Comparison of ENCODE assay signal across 17 cellular contexts in genomic region chr10:79273603-79274002, GRCh38.
DNase-seq lines count a peak whose midpoint lies in the region; ATAC-seq and TF ChIP-seq lines count a peak whose summit lies in the region.
"Had no signal": no experiment of that assay in that cellular context is flagged by ENCODE, and none has a peak within 500 bp of the region (broad histone marks: within the 10 kb centered on the region; RNA-seq: fewer than 3 reads in every experiment).

No MANE protein-coding gene starts in this region.

- TF ChIP-seq POLR2A in prostate gland (IDR thresholded peaks at IDR 0.05): no peak

- peaks cover 19% of the 10 kb centered on the region for H3K36me3 Mint-ChIP-seq in activated T-cell treated with anti-CD3 and anti-CD28 coated beads, Interleukin-2, amount 50 U/mL, for 24 hours (ENCODE audit: low read depth)

- H3K4me3 Mint-ChIP-seq in activated T-cell treated with anti-CD3 and anti-CD28 coated beads, Interleukin-2, amount 50 U/mL, for 24 hours: no peak overlapping the region
- H3K4me3 Mint-ChIP-seq: activated naive CD8-positive, alpha-beta T cell had no signal

- ATAC-seq in Right ventricle myocardium superior (ENCODE audit: poor library complexity): peak; percentile 4
- ATAC-seq in GM21423 (IDR thresholded peaks at IDR 0.05; ENCODE audit: unreplicated experiment): no peak
- ATAC-seq: stimulated activated naive CD8-positive, alpha-beta T cell treated with anti-CD3 and anti-CD28 coated beads, Interleukin-15, Interleukin-2, amounts not matched to agents 100 U/mL and 50 U/mL, for 24 hours had no signal

- H3K27me3 Mint-ChIP-seq in activated T-cell treated with anti-CD3 and anti-CD28 coated beads, Interleukin-2, amount 50 U/mL, for 24 hours: no peaks in the 10 kb centered on the region
- H3K27me3 Mint-ChIP-seq: activated naive CD8-positive, alpha-beta T cell had no signal

- H3K4me1 ChIP-seq in prostate gland (replicated peaks) (peaks cover 21% of the 10 kb centered on the region), urinary bladder (ENCODE audit: insufficient read depth) (peaks cover 3% of the 10 kb centered on the region)

- intact Hi-C loops in Right ventricle myocardium superior (cut with DNase I): no loop called here
- intact Hi-C loops in prostate gland (cut with DNase I): loop anchor here (5.0 kb wide), 1 partner anchor 51 kb away; no protein-coding TSS in a partner anchor

- H3K27ac Mint-ChIP-seq in activated T-cell treated with anti-CD3 and anti-CD28 coated beads, Interleukin-2, amount 50 U/mL, for 24 hours: no peak overlapping the region
- H3K27ac Mint-ChIP-seq: activated naive CD8-positive, alpha-beta T cell had no signal

- WGBS in prostate gland: 47% methylated on average over 10 of the region's 10 CpGs
- WGBS in urinary bladder: 46% methylated on average over 10 of the region's 10 CpGs

- peak; percentile 70 for DNase-seq in DMS 273 (lab: John Stamatoyannopoulos, UW; ENCODE audit: unreplicated experiment)
- DNase-seq in DMS 273 treated with DMSO at 0.1 percent for 48 hours (lab: John Stamatoyannopoulos, UW): no peak
- DNase-seq in Right ventricle myocardium superior: peak; percentile 71
- no peak for DNase-seq in prostate gland (ENCODE audit: low spot score)
- DNase-seq in activated T-cell treated with anti-CD3 and anti-CD28 coated beads, Interleukin-2, amount 50 U/mL, for 24 hours: no peak
- no peak for DNase-seq in GM10266 (ENCODE audit: extremely low spot score)
- DNase-seq: effector CD8-positive, alpha-beta T cell; NCI-H226; PC-3; stimulated activated CD4-positive, alpha-beta T cell treated with anti-CD3 and anti-CD28 coated beads, Interleukin-4, amount 100 ng/mL, for 4 hours; stimulated activated naive CD8-positive, alpha-beta T cell treated with anti-CD3 and anti-CD28 coated beads, Interleukin-15, Interleukin-2, amounts not matched to agents 100 U/mL and 50 U/mL, for 24 hours had no signal

- TF ChIP-seq CTCF in prostate gland (IDR thresholded peaks at IDR 0.05) (no peak), GM10266 (IDR thresholded peaks at IDR 0.05; ENCODE audit: control insufficient read depth, insufficient read depth, low read depth, missing control alignments) (no peak)

- H3K36me3 ChIP-seq in prostate gland (peaks cover 0 to 7% of the 10 kb centered on the region in 2 donors), urinary bladder (ENCODE audit: insufficient read depth) (no peaks in the 10 kb centered on the region)

- no peaks in the 10 kb centered on the region for H3K9me3 Mint-ChIP-seq in activated T-cell treated with anti-CD3 and anti-CD28 coated beads, Interleukin-2, amount 50 U/mL, for 24 hours

- H3K27me3 ChIP-seq in prostate gland (replicated peaks; ENCODE audit: insufficient read depth): no peaks in the 10 kb centered on the region
- H3K27me3 ChIP-seq: left lung had no signal

- peaks cover 1% of the 10 kb centered on the region for H3K4me1 Mint-ChIP-seq in activated T-cell treated with anti-CD3 and anti-CD28 coated beads, Interleukin-2, amount 50 U/mL, for 24 hours (ENCODE audit: low read depth)

- H3K9me3 ChIP-seq in prostate gland: no peaks in the 10 kb centered on the region
- H3K9me3 ChIP-seq: left lung had no signal

- H3K4me3 ChIP-seq in prostate gland: no peak overlapping the region
- H3K4me3 ChIP-seq in urinary bladder (ENCODE audit: low read depth, low read length): no peak overlapping the region
- H3K4me3 ChIP-seq: left lung had no signal

- peak overlapping the region; percentile 61 to 65 for H3K27ac ChIP-seq in prostate gland
- H3K27ac ChIP-seq in urinary bladder (ENCODE audit: low read depth): peak overlapping the region; percentile 38
- H3K27ac ChIP-seq: 22Rv1, parathyroid adenoma had no signal

Comparison
In these comparisons a context has a peak if more than half of its experiments do, and no peak if none do; other contexts are left out.
1. DNase-seq: peak in DMS 273 (single experiment) and Right ventricle myocardium superior (single experiment); none in DMS 273 treated with DMSO at 0.1 percent for 48 hours (single experiment), prostate gland (single experiment), activated T-cell treated with anti-CD3 and anti-CD28 coated beads, Interleukin-2, amount 50 U/mL, for 24 hours (single experiment) and GM10266 (single experiment).